ENCODE assay signal across 20 cellular contexts in the genomic region with DNA sequence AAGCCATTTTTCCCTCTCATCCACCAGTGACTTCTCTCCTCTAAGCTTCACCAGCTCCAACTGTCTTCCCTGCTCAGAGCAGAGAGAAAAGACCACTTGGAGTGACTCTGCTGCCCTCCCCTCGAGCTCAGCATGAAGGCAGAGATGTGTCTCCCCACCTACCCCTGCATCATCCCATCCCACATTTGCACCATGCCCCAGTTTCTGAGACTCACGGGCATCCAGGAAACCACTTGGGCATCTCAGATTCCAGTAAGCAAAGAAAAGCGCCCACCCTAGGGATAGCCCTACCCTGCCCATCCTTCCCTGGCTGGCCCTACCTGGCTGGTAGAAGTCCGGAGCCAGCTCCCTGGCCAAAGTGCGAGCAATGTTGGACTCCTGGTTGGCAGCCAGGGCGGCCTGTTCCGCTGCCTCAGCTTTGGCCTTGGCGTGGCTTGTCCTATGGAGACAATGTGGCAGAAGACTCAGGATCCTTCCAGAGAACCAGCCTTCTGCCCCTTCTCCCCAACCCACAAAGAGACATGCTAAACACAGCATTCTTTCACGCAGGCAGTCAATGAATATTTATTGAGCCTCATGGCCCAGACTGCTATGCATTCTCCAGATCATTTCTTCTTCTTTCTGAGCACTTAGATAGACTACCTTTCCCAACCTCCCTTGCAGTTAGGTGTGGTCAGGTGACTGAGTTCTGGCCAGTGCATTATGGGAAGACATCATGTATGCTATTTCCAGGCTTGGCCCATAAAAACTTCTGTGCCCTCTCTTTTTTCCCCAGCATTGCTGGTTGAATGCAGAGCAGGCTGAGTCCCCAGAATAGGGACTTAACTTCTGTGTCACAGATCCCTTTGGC.
DNase-seq lines count a peak whose midpoint lies in the region; ATAC-seq, FAIRE-seq and TF ChIP-seq lines count a peak whose summit lies in the region.
"Had no signal": no experiment of that assay in that cellular context is flagged by ENCODE, and none has a peak within 500 bp of the region (broad histone marks: within the 10 kb centered on the region; RNA-seq: fewer than 3 reads in every experiment).

No MANE protein-coding gene starts in this region.

- WGBS in H1 (ENCODE audit: extremely low coverage in 1 of 2, insufficient coverage in 1 of 2, insufficient read length in 1 of 2, insufficient replicate concordance in 2 of 2, low coverage in 1 of 2, low lambda C conversion rate in 2 of 2, missing lambda C conversion rate in 1 of 2), 2 experiments = 84% methylated on average over 8 of the region's 9 CpGs; no CpG with 5 or more reads in 1 of the 2 experiments

- no peak overlapping the region for H3K4ac ChIP-seq in H1 (replicated peaks; ENCODE audit: insufficient read length, low read depth, low read length)

- no peak for TF ChIP-seq EP300 in H1 (IDR thresholded peaks at IDR 0.05; ENCODE audit: borderline replicate concordance in 1 of 2, low read depth in 2 of 2, low read length in 2 of 2)

- no peak for FAIRE-seq in H1 (lab: Jason Lieb, UNC)
- FAIRE-seq: A549, GM12892 had no signal

- H3K9me3 ChIP-seq in left ventricle myocardium inferior (replicated peaks) (no peaks in the 10 kb centered on the region), H1 (ENCODE audit: insufficient read depth in 2 of 2, low read depth in 1 of 2, low read length in 1 of 2) (no peaks in the 10 kb centered on the region), neural progenitor cell (ENCODE audit: low read depth) (no peaks in the 10 kb centered on the region)
- H3K9me3 ChIP-seq: A549 had no signal

- H3K27me3 Mint-ChIP-seq in neural progenitor cell (ENCODE audit: insufficient read depth, low read depth) = peaks cover 11% of the 10 kb centered on the region

- H3F3A ChIP-seq in neural progenitor cell (ENCODE audit: low read depth) = no peaks in the 10 kb centered on the region

- no peak overlapping the region for H3K9ac ChIP-seq in H1 (replicated peaks in 1 of 4; ENCODE audit: extremely low read depth in 1 of 4, low read depth in 3 of 4, low read length in 3 of 4)
- no peak overlapping the region for H3K9ac ChIP-seq in neural progenitor cell

- peak overlapping the region; percentile 59 for H3K4me3 Mint-ChIP-seq in neural progenitor cell
- H3K4me3 Mint-ChIP-seq: H9 had no signal

- H4K20me1 ChIP-seq in H1 (replicated peaks in 1 of 2; ENCODE audit: control insufficient read depth in 1 of 2, insufficient read depth in 2 of 2, low read length in 2 of 2) (no peaks in the 10 kb centered on the region), neural progenitor cell (ENCODE audit: low read depth) (no peaks in the 10 kb centered on the region)

- no peak overlapping the region for H3K18ac ChIP-seq in H1 (ENCODE audit: extremely low read depth, low read length)

- H2BK20ac ChIP-seq in H1 (ENCODE audit: low read length) = no peak overlapping the region

- TF ChIP-seq POLR2A in H1 (IDR thresholded peaks at IDR 0.05; ENCODE audit: control extremely low read depth in 1 of 2, low read depth in 2 of 2, low read length in 2 of 2) = no peak

- no peaks in the 10 kb centered on the region for H3K23me2 ChIP-seq in H1 (ENCODE audit: low read depth, low read length)

- H3K4me2 ChIP-seq in H1 (ENCODE audit: insufficient read depth in 1 of 2, low read depth in 2 of 2, low read length in 2 of 2) = no peak overlapping the region
- no peak overlapping the region for H3K4me2 ChIP-seq in neural progenitor cell
- H3K4me2 ChIP-seq: A549 had no signal

- no peaks in the 10 kb centered on the region for H3K79me1 ChIP-seq in H1 (ENCODE audit: low read depth, low read length)

- H2AFZ ChIP-seq in H1 (ENCODE audit: low read length) = no peak overlapping the region
- H2AFZ ChIP-seq in neural progenitor cell (replicated peaks) = no peak overlapping the region

- H3K36me3 Mint-ChIP-seq in neural progenitor cell = no peaks in the 10 kb centered on the region
- H3K36me3 Mint-ChIP-seq: IgD-negative memory B cell had no signal

- H2BK15ac ChIP-seq in H1 (ENCODE audit: low read length) = no peak overlapping the region

- no peak overlapping the region for H2AK5ac ChIP-seq in H1 (ENCODE audit: low read depth, low read length)

- no peak for TF ChIP-seq CTCF in left ventricle myocardium inferior (IDR thresholded peaks at IDR 0.05; ENCODE audit: borderline replicate concordance)
- no peak for TF ChIP-seq CTCF in H1 (IDR thresholded peaks at IDR 0.05; ENCODE audit: control extremely low read depth in 1 of 3, insufficient read depth in 1 of 3, low read depth in 1 of 3, low read length in 3 of 3)
- TF ChIP-seq CTCF in neural progenitor cell (IDR thresholded peaks at IDR 0.05) = no peak
- TF ChIP-seq CTCF in foreskin keratinocyte (conservative IDR thresholded peaks at IDR 0.05) = no peak

- H4K8ac ChIP-seq in H1 (ENCODE audit: extremely low read depth, insufficient read depth, low read length) = no peak overlapping the region; the same call in 1 of the 2 replicates

- intact Hi-C loops in left ventricle myocardium inferior (cut with micrococcal nuclease) (loop anchor here (5.0 kb wide), 1 partner anchor 69 kb away; the partner anchor contains the start of gene JPH2), left ventricle myocardium superior (cut with micrococcal nuclease) (no loop called here)

- no peak for TF ChIP-seq RAD21 in H1 (IDR thresholded peaks at IDR 0.05 in 1 of 2, conservative IDR thresholded peaks at IDR 0.05 in 1 of 2; ENCODE audit: low read depth in 2 of 2, low read length in 2 of 2)

- POLR2A ChIA-PET in H1 (lab: Charles Lee; ENCODE audit: partially characterized antibody) = interaction anchor here (0.6 to 2.3 kb wide), 5 partner anchors 19 to 95 kb away, joined by 3 to 13 read pairs (median 3); no protein-coding TSS in a partner anchor

- no peak overlapping the region for H3K4me3 ChIP-seq in left ventricle myocardium inferior
- H3K4me3 ChIP-seq in H1 (ENCODE audit: extremely low read depth in 1 of 4, insufficient read depth in 2 of 4, low read depth in 3 of 4, low read length in 4 of 4) = no peak overlapping the region
- no peak overlapping the region for H3K4me3 ChIP-seq in neural progenitor cell
- H3K4me3 ChIP-seq: A549 had no signal

- H3K79me2 ChIP-seq in H1 (ENCODE audit: control insufficient read depth in 1 of 2, insufficient read depth in 2 of 2, low read length in 2 of 2) (no peaks in the 10 kb centered on the region), neural progenitor cell (ENCODE audit: low read depth) (no peaks in the 10 kb centered on the region)

- no peak overlapping the region for H3K27ac Mint-ChIP-seq in neural progenitor cell
- H3K27ac Mint-ChIP-seq: H9 had no signal

- no peak overlapping the region for H3K23ac ChIP-seq in H1 (ENCODE audit: insufficient read length)

- no peak overlapping the region for H2BK120ac ChIP-seq in H1 (replicated peaks; ENCODE audit: low read depth, low read length)

- H3K27me3 ChIP-seq in left ventricle myocardium inferior (ENCODE audit: low read depth) (peaks cover 17% of the 10 kb centered on the region), H1 (replicated peaks in 1 of 4; ENCODE audit: control insufficient read depth in 3 of 4, extremely low read depth in 1 of 4, insufficient read depth in 3 of 4, low read length in 3 of 4) (no peaks in the 10 kb centered on the region), neural progenitor cell (no peaks in the 10 kb centered on the region), foreskin keratinocyte (no peaks in the 10 kb centered on the region)

- H4K91ac ChIP-seq in H1 (replicated peaks; ENCODE audit: insufficient read length, low read length) = no peak overlapping the region

- no peaks in the 10 kb centered on the region for H3K36me3 ChIP-seq in left ventricle myocardium inferior
- H3K36me3 ChIP-seq in H1 (ENCODE audit: control insufficient read depth in 2 of 4, insufficient read depth in 4 of 4, low read length in 3 of 4) = no peaks in the 10 kb centered on the region
- no peaks in the 10 kb centered on the region for H3K36me3 ChIP-seq in neural progenitor cell

- peaks cover 9% of the 10 kb centered on the region for H3K4me1 Mint-ChIP-seq in neural progenitor cell
- H3K4me1 Mint-ChIP-seq: IgD-negative memory B cell had no signal

- no peak overlapping the region for H2BK5ac ChIP-seq in H1 (ENCODE audit: low read depth, low read length)

- no peaks in the 10 kb centered on the region for H3K9me3 Mint-ChIP-seq in neural progenitor cell
- H3K9me3 Mint-ChIP-seq: H9 had no signal

- no peak overlapping the region for H2BK12ac ChIP-seq in H1 (ENCODE audit: low read depth, low read length)

- DNase-seq in left ventricle myocardium inferior = no peak
- no peak for DNase-seq in left ventricle myocardium superior
- no peak for DNase-seq in H1 (ENCODE audit: low read depth in 1 of 2, low spot score in 2 of 2)
- DNase-seq in neural progenitor cell (ENCODE audit: low spot score) = no peak
- no peak for DNase-seq in DMS53 (lab: John Stamatoyannopoulos, UW)
- DNase-seq in foreskin keratinocyte = no peak
- DNase-seq in UCSD-AML1 (lab: John Stamatoyannopoulos, UW; ENCODE audit: unreplicated experiment) = no peak
- DNase-seq: C1 segment of cervical spinal cord; DMS 273 treated with DMSO at 0.1 percent for 48 hours; GF-D8; H9; MV-4-11; NCI-H1417; NCI-H187 treated with DMSO at 0.1 percent for 48 hours; NCI-H446 treated with DMSO at 0.1 percent for 48 hours; NK-92 treated with Interleukin-12 subunit alpha and Interleukin-12 subunit beta, amount 100 ng/mL, for 24 hours had no signal

- ATAC-seq in left ventricle myocardium superior (no peak), foreskin keratinocyte (no peak), GM18517 (IDR thresholded peaks at IDR 0.05; ENCODE audit: unreplicated experiment) (no peak)
- ATAC-seq: A549 had no signal

- no peak overlapping the region for H4K5ac ChIP-seq in H1 (ENCODE audit: insufficient read length, low read depth, low read length)

- H3K4me1 ChIP-seq in left ventricle myocardium inferior (peaks cover 82% of the 10 kb centered on the region), H1 (replicated peaks in 1 of 4; ENCODE audit: control insufficient read depth in 3 of 4, insufficient read depth in 4 of 4, low read length in 3 of 4) (no peaks in the 10 kb centered on the region), neural progenitor cell (no peaks in the 10 kb centered on the region), foreskin keratinocyte (no peaks in the 10 kb centered on the region)
- H3K4me1 ChIP-seq: A549 had no signal

- CTCF ChIA-PET in H1 (lab: Charles Lee; ENCODE audit: partially characterized antibody) = interaction anchor here (0.6 to 15.8 kb wide), 21 partner anchors 9 to 568 kb away, joined by 3 to 512 read pairs (median 10); partner anchors contain the start of genes FITM2 and JPH2

- H3K56ac ChIP-seq in H1 (replicated peaks; ENCODE audit: insufficient read length, low read depth, low read length) = no peak overlapping the region

- H3K27ac ChIP-seq in left ventricle myocardium inferior (replicated peaks) (peak overlapping the region; percentile 57), H1 (ENCODE audit: low read depth, low read length) (no peak overlapping the region), neural progenitor cell (no peak overlapping the region), foreskin keratinocyte (no peak overlapping the region)
- H3K27ac ChIP-seq: A549 had no signal

- no peak overlapping the region for H3K14ac ChIP-seq in H1 (ENCODE audit: insufficient read length)

TF ChIP-seq in H1, 55 proteins besides CTCF, POLR2A, EP300 and RAD21 (continues in another document):
- no peak for TF ChIP-seq SAP30 (IDR thresholded peaks at IDR 0.05; ENCODE audit: insufficient read depth, insufficient replicate concordance, low read length)
- TF ChIP-seq SIX5 (IDR thresholded peaks at IDR 0.05; ENCODE audit: low read depth, low read length) = peak; percentile 31
- no peak for TF ChIP-seq SP4 (IDR thresholded peaks at IDR 0.05; ENCODE audit: low read length)
